Comparison of ENCODE assay signal across 8 cellular contexts in the genomic region with DNA sequence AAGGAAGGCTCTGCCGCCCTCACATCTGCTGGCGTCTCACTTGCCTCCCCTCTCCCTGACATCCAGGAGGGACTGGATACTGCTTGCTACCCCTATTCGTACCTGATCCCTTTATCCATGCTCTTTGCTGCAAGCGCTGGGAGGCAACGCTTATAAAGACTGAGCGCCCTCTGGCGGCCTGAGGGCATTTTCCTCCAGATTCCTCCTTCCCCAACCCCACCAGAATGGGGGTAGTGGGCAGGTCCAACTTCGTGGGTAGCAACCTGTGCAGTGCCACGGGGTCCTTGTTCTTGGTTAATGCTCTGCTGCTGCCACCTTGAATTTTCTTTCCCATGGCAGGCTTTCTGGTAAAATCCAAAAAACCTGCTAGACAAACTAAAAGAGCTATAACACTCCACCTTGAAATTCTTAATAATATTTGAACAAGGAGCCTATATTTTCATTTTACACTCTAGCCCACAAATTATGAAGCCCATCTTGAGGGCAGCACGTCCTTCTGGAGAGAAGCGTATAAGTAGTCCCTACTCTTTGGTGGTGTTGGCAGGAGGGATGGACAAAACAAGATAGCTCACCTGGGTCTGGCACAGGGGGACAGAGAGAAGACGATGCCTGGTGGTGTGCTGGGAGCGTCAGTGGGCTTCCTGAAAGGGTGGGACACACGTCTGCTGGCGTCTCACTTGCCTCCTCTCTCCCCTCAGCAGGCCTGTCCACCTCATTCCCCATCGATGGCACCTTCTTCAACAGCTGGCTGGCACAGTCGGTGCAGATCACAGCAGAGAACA. TPM values are rescaled to one million over a fixed set of nuclear protein-coding genes. Genes with fewer than 3 reads are reported as not detected.
DNase-seq lines count a peak whose midpoint lies in the region; ATAC-seq and TF ChIP-seq lines count a peak whose summit lies in the region.

No MANE protein-coding gene starts in this region.

- peak overlapping the region; percentile 25 for H3K27ac Mint-ChIP-seq in activated CD4-positive, alpha-beta T cell treated with anti-CD3 and anti-CD28 coated beads for 36 hours

- H3K4me3 Mint-ChIP-seq in activated CD4-positive, alpha-beta T cell treated with anti-CD3 and anti-CD28 coated beads for 36 hours, result no peak overlapping the region

- POLR2A ChIA-PET in activated CD4-positive, alpha-beta T cell treated with anti-CD3 and anti-CD28 coated beads for 36 hours (lab: Charles Lee), result interaction anchor here (0.7 kb wide), 1 partner anchor 167 kb away, joined by 3 read pairs; a partner anchor contains a TSS

- TF ChIP-seq CTCF in left lung (IDR thresholded peaks at IDR 0.05), result peak; percentile 85 to 92

- peak overlapping the region in 1 of 2 donors; percentile 45 for H3K27ac ChIP-seq in left lung

- H3K27me3 Mint-ChIP-seq in activated CD4-positive, alpha-beta T cell treated with anti-CD3 and anti-CD28 coated beads for 36 hours, result no peaks in the 10 kb centered on the region

- H3K27me3 ChIP-seq in H7 (ENCODE audit: control insufficient read depth, insufficient read depth, low read length), result no peaks in the 10 kb centered on the region
- H3K27me3 ChIP-seq in left lung, result no peaks in the 10 kb centered on the region

- H3K36me3 ChIP-seq in H7 (replicated peaks; ENCODE audit: control insufficient read depth, insufficient read depth, low read length), result peaks cover 36% of the 10 kb centered on the region
- H3K36me3 ChIP-seq in left lung, result peaks cover 0 to 67% of the 10 kb centered on the region in 2 donors

- peak; percentile 83 for ATAC-seq in activated CD4-positive, alpha-beta T cell treated with anti-CD3 and anti-CD28 coated beads for 36 hours
- ATAC-seq in left lung (peak; percentile 86), HG02884 (IDR thresholded peaks at IDR 0.05; ENCODE audit: unreplicated experiment) (no peak)

- no peaks in the 10 kb centered on the region for H3K9me3 Mint-ChIP-seq in activated CD4-positive, alpha-beta T cell treated with anti-CD3 and anti-CD28 coated beads for 36 hours (ENCODE audit: low read depth)

- peaks cover 35% of the 10 kb centered on the region for H3K36me3 Mint-ChIP-seq in activated CD4-positive, alpha-beta T cell treated with anti-CD3 and anti-CD28 coated beads for 36 hours (ENCODE audit: low read depth)

- H3K4me3 ChIP-seq in H7 (ENCODE audit: insufficient read depth, low read depth, low read length) (no peak overlapping the region), left lung (no peak overlapping the region)

- H3K4me1 ChIP-seq in left lung, result peaks cover 0 to 37% of the 10 kb centered on the region in 2 donors

- DNase-seq in AML-193 (lab: John Stamatoyannopoulos, UW) (peak; percentile 56 to 73), H7 (peak; percentile 95), NCI-H446 treated with DMSO at 0.1 percent for 48 hours (lab: John Stamatoyannopoulos, UW) (peak; percentile 8), cerebellum (ENCODE audit: low spot score) (peak; percentile 73), left lung (peak; percentile 77 to 94)
- peak; percentile 90 for DNase-seq in activated CD4-positive, alpha-beta T cell treated with anti-CD3 and anti-CD28 coated beads for 36 hours
- peak; percentile 72 to 80 for DNase-seq in stimulated activated CD4-positive, alpha-beta T cell treated with anti-CD3 and anti-CD28 coated beads, Interleukin-4, amount 100 ng/mL, for 48 hours (ENCODE audit: low read depth in 2 of 2)

- CTCF ChIA-PET in activated CD4-positive, alpha-beta T cell treated with anti-CD3 and anti-CD28 coated beads for 36 hours (lab: Charles Lee), result interaction anchor here (0.6 to 2.2 kb wide), 40 partner anchors 9 to 882 kb away, joined by 3 to 20 read pairs (median 4); a partner anchor contains a TSS

- peaks cover 9% of the 10 kb centered on the region for H3K4me1 Mint-ChIP-seq in activated CD4-positive, alpha-beta T cell treated with anti-CD3 and anti-CD28 coated beads for 36 hours

- H3K9me3 ChIP-seq in left lung, result no peaks in the 10 kb centered on the region

- intact Hi-C loops in activated CD4-positive, alpha-beta T cell treated with anti-CD3 and anti-CD28 coated beads for 36 hours (cut with DNase I, micrococcal nuclease), result loop anchor here (1.0 to 5.0 kb wide), 4 partner anchors 51 to 275 kb away; a partner anchor contains a TSS
- intact Hi-C loops in left lung (cut with DNase I), result no loop called here

RNA-seq across cellular contexts. Expression of a gene that starts 52.5 kb away (rescaled TPM):
- total RNA-seq in H7 (2014; rRNA removed; shearing (Covaris generic)), result 29.5 and 33.7 TPM in 2 replicates
- total RNA-seq in activated CD4-positive, alpha-beta T cell treated with anti-CD3 and anti-CD28 coated beads for 36 hours, result 10 to 100 TPM; 58.1 to 68.0 TPM
- total RNA-seq in cerebellum (4.5 TPM), left lung (10 to 100 TPM; 36.8 to 51.1 TPM)

RNA-seq across cellular contexts. Expression of a gene that starts 54.6 kb away (rescaled TPM):
- total RNA-seq in H7 (2014; rRNA removed; shearing (Covaris generic)), result 12.6 and 22.9 TPM in 2 replicates
- 10 to 100 TPM; 40.3 to 54.9 TPM for total RNA-seq in activated CD4-positive, alpha-beta T cell treated with anti-CD3 and anti-CD28 coated beads for 36 hours
- 23.4 TPM for total RNA-seq in cerebellum
- total RNA-seq in left lung, result 10 to 100 TPM; 66.9 to 75.3 TPM

Comparison
In these comparisons a context has a peak if more than half of its experiments do, and no peak if none do; other contexts are left out.
1. DNase-seq: peak in every context shown above with its lines; median percentile 95 in H7; 90 in activated CD4-positive, alpha-beta T cell treated with anti-CD3 and anti-CD28 coated beads for 36 hours; 86 in left lung; 76 in stimulated activated CD4-positive, alpha-beta T cell treated with anti-CD3 and anti-CD28 coated beads, Interleukin-4, amount 100 ng/mL, for 48 hours; 73 in cerebellum; 64 in AML-193; 8 in NCI-H446 treated with DMSO at 0.1 percent for 48 hours.
2. intact Hi-C loops: an anchor here in activated CD4-positive, alpha-beta T cell treated with anti-CD3 and anti-CD28 coated beads for 36 hours (1.0 to 5.0 kb wide); none called in left lung.